1 cellular context compared by ENCODE assay signal in genomic region chr4:174117445-174117844, GRCh38.
TF ChIP-seq lines count a peak whose summit lies in the region.

No MANE protein-coding gene starts in this region.

TF ChIP-seq in K562, 482 proteins besides CTCF, POLR2A, EP300 and RAD21 (continued from another document):
- TF ChIP-seq BCLAF1 (IDR thresholded peaks at IDR 0.05; ENCODE audit: borderline replicate concordance in 1 of 2, control insufficient read depth in 1 of 2, low read depth in 2 of 2, low read length in 1 of 2), result no peak
- no peak for TF ChIP-seq BCL6 (CRISPR knock-in tag; IDR thresholded peaks at IDR 0.05)
- no peak for TF ChIP-seq LEF1 (IDR thresholded peaks at IDR 0.05)
